8 cellular contexts compared by ENCODE assay signal in genomic region chr17:31318298-31319190, GRCh38. TPM values are rescaled to one million over a fixed set of nuclear protein-coding genes. Genes with fewer than 3 reads are reported as not detected.
A peak's percentile ranks its signal among the peaks of the same experiment; 100 is the strongest.
DNase-seq lines count a peak whose midpoint lies in the region; ATAC-seq, FAIRE-seq and TF ChIP-seq lines count a peak whose summit lies in the region.

No MANE protein-coding gene starts in this region.

- intact Hi-C loops in HepG2 (cut with micrococcal nuclease; ENCODE audit: unreplicated experiment) (no loop called here), Right ventricle myocardium superior (cut with DNase I) (no loop called here), PC-3 (cut with micrococcal nuclease) (loop anchor here (10.0 kb wide), 1 partner anchor 46 kb away; no protein-coding TSS in a partner anchor)
- intact Hi-C loops in activated naive CD4-positive, alpha-beta T cell treated with anti-CD3 and anti-CD28 coated beads for 36 hours (cut with micrococcal nuclease): loop anchor here (2.0 to 5.0 kb wide), 6 partner anchors 176 to 956 kb away; partner anchors contain the start of genes CRLF3 and UTP6

- H3K9me3 Mint-ChIP-seq in activated naive CD4-positive, alpha-beta T cell treated with anti-CD3 and anti-CD28 coated beads for 36 hours: no peaks in the 10 kb centered on the region

- TF ChIP-seq RAD21 in liver (IDR thresholded peaks at IDR 0.05): no peak
- no peak for TF ChIP-seq RAD21 in HepG2 (CRISPR knock-in tag; IDR thresholded peaks at IDR 0.05)

- peaks cover 46% of the 10 kb centered on the region for H3K4me1 Mint-ChIP-seq in activated naive CD4-positive, alpha-beta T cell treated with anti-CD3 and anti-CD28 coated beads for 36 hours (ENCODE audit: low read depth)

- CTCF ChIA-PET in HepG2 (lab: Yijun Ruan, JAX; ENCODE audit: low intra/inter-chr PET ratio, low total read pairs) (no interaction called here), PC-3 (lab: Charles Lee) (no interaction called here)
- CTCF ChIA-PET in activated naive CD4-positive, alpha-beta T cell treated with anti-CD3 and anti-CD28 coated beads for 36 hours (lab: Charles Lee): interaction anchor here (1.0 to 2.3 kb wide), 2 partner anchors 12 to 54 kb away, joined by 3 to 5 read pairs; no protein-coding TSS in a partner anchor

- TF ChIP-seq EP300 in HepG2 (IDR thresholded peaks at IDR 0.05; ENCODE audit: low read depth in 2 of 2, low read length in 2 of 2) (no peak), HepG2 (CRISPR knock-in tag; IDR thresholded peaks at IDR 0.05; ENCODE audit: borderline replicate concordance) (no peak)

- 76% methylated on average over 11 of the region's 11 CpGs for WGBS in liver
- 96% methylated on average over 11 of the region's 11 CpGs for WGBS in HepG2 (ENCODE audit: low lambda C conversion rate)

- no peaks in the 10 kb centered on the region for H3K27me3 Mint-ChIP-seq in activated naive CD4-positive, alpha-beta T cell treated with anti-CD3 and anti-CD28 coated beads for 36 hours (ENCODE audit: low read depth)

- POLR2A ChIA-PET in HepG2 (lab: Yijun Ruan, JAX) (no interaction called here), PC-3 (lab: Charles Lee; ENCODE audit: unreplicated experiment) (no interaction called here)

- peak overlapping the region; percentile 73 for H3K4me3 Mint-ChIP-seq in activated naive CD4-positive, alpha-beta T cell treated with anti-CD3 and anti-CD28 coated beads for 36 hours

- TF ChIP-seq POLR2A in HepG2 (IDR thresholded peaks at IDR 0.05; ENCODE audit: insufficient read depth in 1 of 2, low read depth in 2 of 2, low read length in 2 of 2): no peak

- no peaks in the 10 kb centered on the region for H3K9me3 ChIP-seq in liver (ENCODE audit: control insufficient read depth in 4 of 4, low read length in 3 of 4)
- no peaks in the 10 kb centered on the region for H3K9me3 ChIP-seq in HepG2 (ENCODE audit: low read length)
- no peaks in the 10 kb centered on the region for H3K9me3 ChIP-seq in OCI-LY1 (ENCODE audit: low read length)
- H3K9me3 ChIP-seq in PC-3 (ENCODE audit: low read length): no peaks in the 10 kb centered on the region

- in situ Hi-C loops in HepG2 (cut with HindIII; ENCODE audit: extremely low pct_ligation_motif_present, low pct_unique_long_range_greater_than_20kb): no loop called here

- H3K4me1 ChIP-seq in liver (ENCODE audit: control insufficient read depth in 4 of 4, insufficient read depth in 4 of 4, low read length in 3 of 4) (no peaks in the 10 kb centered on the region), HepG2 (ENCODE audit: insufficient read depth, low read length) (no peaks in the 10 kb centered on the region), OCI-LY1 (ENCODE audit: insufficient read depth, low read length, severe bottlenecking) (peaks cover 69% of the 10 kb centered on the region), PC-3 (ENCODE audit: insufficient read depth, low read length) (peaks cover 30% of the 10 kb centered on the region)

- H3K36me3 Mint-ChIP-seq in activated naive CD4-positive, alpha-beta T cell treated with anti-CD3 and anti-CD28 coated beads for 36 hours (ENCODE audit: low read depth): peaks cover 11% of the 10 kb centered on the region

- H3K4me3 ChIP-seq in liver (ENCODE audit: low read depth in 1 of 3, low read length in 3 of 3) (no peak overlapping the region), HepG2 (replicated peaks in 1 of 3; ENCODE audit: insufficient read depth in 1 of 3, low read depth in 2 of 3, low read length in 3 of 3) (no peak overlapping the region), OCI-LY1 (ENCODE audit: low read depth, low read length, poor library complexity, severe bottlenecking) (peak overlapping the region; percentile 89), PC-3 (ENCODE audit: low read length) (no peak overlapping the region)

- H3K27me3 ChIP-seq in liver (ENCODE audit: control insufficient read depth in 4 of 4, insufficient read depth in 4 of 4, low read length in 3 of 4): no peaks in the 10 kb centered on the region
- H3K27me3 ChIP-seq in HepG2 (ENCODE audit: control insufficient read depth in 1 of 2, insufficient read depth in 2 of 2, low read length in 2 of 2): no peaks in the 10 kb centered on the region
- H3K27me3 ChIP-seq in OCI-LY1 (ENCODE audit: insufficient read depth, low read length): no peaks in the 10 kb centered on the region
- no peaks in the 10 kb centered on the region for H3K27me3 ChIP-seq in PC-3 (ENCODE audit: low read length)

- H3K79me2 ChIP-seq in HepG2 (ENCODE audit: insufficient read depth, low read length): no peaks in the 10 kb centered on the region
- peaks cover 48% of the 10 kb centered on the region for H3K79me2 ChIP-seq in OCI-LY1 (ENCODE audit: insufficient read depth, low read length)
- H3K79me2 ChIP-seq in PC-3 (ENCODE audit: low read length): no peaks in the 10 kb centered on the region

- H3K9me2 ChIP-seq in OCI-LY1 (ENCODE audit: low read depth, low read length): no peaks in the 10 kb centered on the region
- no peaks in the 10 kb centered on the region for H3K9me2 ChIP-seq in PC-3 (replicated peaks; ENCODE audit: low read length)

- H3K27ac Mint-ChIP-seq in activated naive CD4-positive, alpha-beta T cell treated with anti-CD3 and anti-CD28 coated beads for 36 hours: peak overlapping the region; percentile 96

- DNase-seq in HepG2 (ENCODE audit: low spot score) (no peak), Right ventricle myocardium superior (peak; percentile 65), iPS-NIHi11 (ENCODE audit: low spot score) (no peak), PC-3 (no peak)
- peak; percentile 71 for DNase-seq in activated naive CD4-positive, alpha-beta T cell treated with anti-CD3 and anti-CD28 coated beads for 36 hours
- DNase-seq in stimulated activated CD4-positive, alpha-beta T cell treated with anti-CD3 and anti-CD28 coated beads, Interleukin-15, amount 100 ng/mL, for 48 hours (ENCODE audit: low read depth in 2 of 2): peak; percentile 36 to 39

- no peak overlapping the region for H3K4me2 ChIP-seq in HepG2 (ENCODE audit: low read depth, low read length)
- H3K4me2 ChIP-seq in OCI-LY1 (ENCODE audit: low read length): peak overlapping the region; percentile 72
- no peak overlapping the region for H3K4me2 ChIP-seq in PC-3 (ENCODE audit: low read length)

- BruUV-seq in HepG2 (replicated peaks; lab: Mats Ljungman, UMichigan) (no TSS peak), PC-3 (replicated peaks; lab: Mats Ljungman, UMichigan) (no TSS peak)

- H3F3A ChIP-seq in OCI-LY1 (ENCODE audit: insufficient read depth, low read length) (peaks cover 10% of the 10 kb centered on the region), PC-3 (ENCODE audit: low read length, unreplicated experiment) (no peaks in the 10 kb centered on the region)

- TF ChIP-seq CTCF in liver (IDR thresholded peaks at IDR 0.05; ENCODE audit: low read depth, low read length, missing input control) (no peak), HepG2 (CRISPR knock-in tag; IDR thresholded peaks at IDR 0.05) (no peak), OCI-LY1 (IDR thresholded peaks at IDR 0.05; ENCODE audit: low read length) (no peak), PC-3 (conservative IDR thresholded peaks at IDR 0.05; ENCODE audit: low read depth, low read length) (no peak)

- H2AFZ ChIP-seq in HepG2 (ENCODE audit: low read length): no peak overlapping the region
- no peak overlapping the region for H2AFZ ChIP-seq in OCI-LY1 (ENCODE audit: low read length)
- H2AFZ ChIP-seq in PC-3 (ENCODE audit: low read length): no peak overlapping the region

- no peaks in the 10 kb centered on the region for H3K36me3 ChIP-seq in liver (ENCODE audit: control insufficient read depth in 4 of 4, insufficient read depth in 3 of 4, low read depth in 1 of 4, low read length in 3 of 4)
- no peaks in the 10 kb centered on the region; a peak in 1 of 5 replicates for H3K36me3 ChIP-seq in HepG2 (replicated peaks in 1 of 2; ENCODE audit: control insufficient read depth in 1 of 2, insufficient read depth in 2 of 2, low read length in 2 of 2)
- H3K36me3 ChIP-seq in OCI-LY1 (ENCODE audit: insufficient read depth, low read length): peaks cover 34% of the 10 kb centered on the region
- no peaks in the 10 kb centered on the region for H3K36me3 ChIP-seq in PC-3 (ENCODE audit: low read depth, low read length)

- H3K9ac ChIP-seq in liver (ENCODE audit: low read depth in 1 of 2, low read length in 2 of 2): peak overlapping the region; percentile 21 to 27
- no peak overlapping the region for H3K9ac ChIP-seq in HepG2 (ENCODE audit: insufficient read depth, low read depth, low read length)
- peak overlapping the region; percentile 82 for H3K9ac ChIP-seq in OCI-LY1 (ENCODE audit: low read length)
- no peak overlapping the region for H3K9ac ChIP-seq in PC-3 (ENCODE audit: low read length)

- H4K20me1 ChIP-seq in HepG2 (ENCODE audit: insufficient read depth, low read length): no peaks in the 10 kb centered on the region
- H4K20me1 ChIP-seq in OCI-LY1 (ENCODE audit: insufficient read depth, low read length): no peaks in the 10 kb centered on the region
- H4K20me1 ChIP-seq in PC-3 (ENCODE audit: low read length): no peaks in the 10 kb centered on the region

- no peak for FAIRE-seq in HepG2 (lab: Jason Lieb, UNC)

- no peak for ATAC-seq in HepG2
- ATAC-seq in Right ventricle myocardium superior (ENCODE audit: poor library complexity): peak; percentile 90
- ATAC-seq in PC-3: no peak

- H3K27ac ChIP-seq in liver (ENCODE audit: low read depth in 1 of 2, low read length in 2 of 2) (peak overlapping the region; percentile 49 to 57), HepG2 (ENCODE audit: extremely low read length, insufficient read depth, low read length) (no peak overlapping the region), OCI-LY1 (ENCODE audit: low read depth, low read length, poor library complexity, severe bottlenecking) (peak overlapping the region; percentile 98), PC-3 (ENCODE audit: low read length) (no peak overlapping the region)

RNA-seq across cellular contexts. Expression of gene EVI2A, which starts 2.9 kb away (rescaled TPM):
- total RNA-seq in liver: 1 to 10 TPM; 2.1 to 2.8 TPM
- 1 to 10 TPM; 1.1 to 2.0 TPM for polyA plus RNA-seq in liver
- not detected in 2 replicates for total RNA-seq in HepG2 (2016; rRNA removed; fragmentation: Illumina TruSeq; extraction: Trizol)
- not detected in 2 replicates for total RNA-seq in HepG2 (2016; cell fraction: cytosol; rRNA removed; fragmentation: Illumina TruSeq; extraction: Trizol; ENCODE audit: low read depth)
- total RNA-seq in HepG2 (2016; cell fraction: insoluble cytoplasmic fraction; rRNA removed; fragmentation: Illumina TruSeq; extraction: Trizol): not detected in 2 replicates
- total RNA-seq in HepG2 (2016; cell fraction: membrane; rRNA removed; fragmentation: Illumina TruSeq; extraction: Trizol): not detected in 2 replicates
- total RNA-seq in HepG2 (2016; cell fraction: nucleus; rRNA removed; fragmentation: Illumina TruSeq; extraction: Trizol): not detected in 2 replicates
- not detected in 2 replicates for polyA plus RNA-seq in HepG2 (2011; rRNA removed)
- not detected in 2 replicates for polyA plus RNA-seq in HepG2 (2011; cell fraction: cytosol; rRNA removed)
- not detected in 2 replicates for polyA plus RNA-seq in HepG2 (2011; cell fraction: nucleus; rRNA removed)
- polyA plus RNA-seq in HepG2 (2012): not detected in 2 replicates
- not detected in 2 replicates for polyA plus RNA-seq in HepG2 (2016; cell fraction: cytosol; fragmentation: Illumina TruSeq; extraction: Trizol; ENCODE audit: low read depth)
- polyA plus RNA-seq in HepG2 (2016; cell fraction: insoluble cytoplasmic fraction; fragmentation: Illumina TruSeq; extraction: Trizol; ENCODE audit: low read depth): not detected in 2 replicates
- not detected in 2 replicates for polyA plus RNA-seq in HepG2 (2016; cell fraction: membrane; fragmentation: Illumina TruSeq; extraction: Trizol; ENCODE audit: low read depth)
- polyA plus RNA-seq in HepG2 (2016; cell fraction: nucleus; fragmentation: Illumina TruSeq; extraction: Trizol; ENCODE audit: insufficient read depth, low read depth): not detected in 2 replicates
- not detected in 2 replicates for polyA minus RNA-seq in HepG2 (2011; rRNA and poly(A)+ RNA removed; ENCODE audit: low replicate concordance)
- not detected in 2 replicates for polyA minus RNA-seq in HepG2 (2011; cell fraction: cytosol; rRNA and poly(A)+ RNA removed)
- not detected in 2 replicates for polyA minus RNA-seq in HepG2 (2011; cell fraction: nucleus; rRNA and poly(A)+ RNA removed)
- 10 to 100 TPM; 22.0 to 22.5 TPM for total RNA-seq in activated naive CD4-positive, alpha-beta T cell treated with anti-CD3 and anti-CD28 coated beads for 36 hours
- total RNA-seq in Right ventricle myocardium superior: 2.2 TPM
- total RNA-seq in PC-3 (2014; rRNA removed): 0.92 TPM in 1 of 2 replicates, not detected in the other

RNA-seq across cellular contexts. Expression of gene EVI2B, which starts 4.7 kb away (rescaled TPM):
- total RNA-seq in liver (1 to 10 TPM; 2.8 to 3.5 TPM), HepG2 (2016; rRNA removed; fragmentation: Illumina TruSeq; extraction: Trizol) (not detected in 2 replicates), Right ventricle myocardium superior (2.9 TPM), PC-3 (2014; rRNA removed) (0.11 TPM in 1 of 2 replicates, not detected in the other)
- polyA plus RNA-seq in liver (1 to 10 TPM; 4.0 to 5.8 TPM), HepG2 (2011; rRNA removed) (not detected in 2 replicates)
- not detected in 2 replicates for total RNA-seq in HepG2 (2016; cell fraction: cytosol; rRNA removed; fragmentation: Illumina TruSeq; extraction: Trizol; ENCODE audit: low read depth)
- total RNA-seq in HepG2 (2016; cell fraction: insoluble cytoplasmic fraction; rRNA removed; fragmentation: Illumina TruSeq; extraction: Trizol): not detected in 2 replicates
- not detected in 2 replicates for total RNA-seq in HepG2 (2016; cell fraction: membrane; rRNA removed; fragmentation: Illumina TruSeq; extraction: Trizol)
- total RNA-seq in HepG2 (2016; cell fraction: nucleus; rRNA removed; fragmentation: Illumina TruSeq; extraction: Trizol): not detected in 2 replicates
- not detected in 2 replicates for polyA plus RNA-seq in HepG2 (2011; cell fraction: cytosol; rRNA removed)
- polyA plus RNA-seq in HepG2 (2011; cell fraction: nucleus; rRNA removed): not detected in 2 replicates
- not detected in 2 replicates for polyA plus RNA-seq in HepG2 (2012)
- not detected in 2 replicates for polyA plus RNA-seq in HepG2 (2016; cell fraction: cytosol; fragmentation: Illumina TruSeq; extraction: Trizol; ENCODE audit: low read depth)
- polyA plus RNA-seq in HepG2 (2016; cell fraction: insoluble cytoplasmic fraction; fragmentation: Illumina TruSeq; extraction: Trizol; ENCODE audit: low read depth): not detected in 2 replicates
- polyA plus RNA-seq in HepG2 (2016; cell fraction: membrane; fragmentation: Illumina TruSeq; extraction: Trizol; ENCODE audit: low read depth): not detected in 2 replicates
- polyA plus RNA-seq in HepG2 (2016; cell fraction: nucleus; fragmentation: Illumina TruSeq; extraction: Trizol; ENCODE audit: insufficient read depth, low read depth): not detected in 2 replicates
- not detected in 2 replicates for polyA minus RNA-seq in HepG2 (2011; rRNA and poly(A)+ RNA removed; ENCODE audit: low replicate concordance)
- polyA minus RNA-seq in HepG2 (2011; cell fraction: cytosol; rRNA and poly(A)+ RNA removed): not detected in 2 replicates
- polyA minus RNA-seq in HepG2 (2011; cell fraction: nucleus; rRNA and poly(A)+ RNA removed): 0.13 TPM in 1 of 2 replicates, not detected in the other
- 10 to 100 TPM in 1 of 2 experiments, 1 to 10 TPM in 1; 9.9 to 11.4 TPM for total RNA-seq in activated naive CD4-positive, alpha-beta T cell treated with anti-CD3 and anti-CD28 coated beads for 36 hours

RNA-seq across cellular contexts. Expression of gene OMG, which starts 21.5 kb away (rescaled TPM):
- total RNA-seq in liver (under 1 TPM; 0.05 to 0.25 TPM), HepG2 (2016; rRNA removed; fragmentation: Illumina TruSeq; extraction: Trizol) (not detected in 2 replicates), Right ventricle myocardium superior (not detected), PC-3 (2014; rRNA removed) (not detected in 2 replicates)
- polyA plus RNA-seq in liver (1 to 10 TPM in 1 of 2 donors, under 1 TPM in 1; 0.13 to 2.1 TPM), HepG2 (2011; rRNA removed) (not detected in 2 replicates)
- not detected in 2 replicates for total RNA-seq in HepG2 (2016; cell fraction: cytosol; rRNA removed; fragmentation: Illumina TruSeq; extraction: Trizol; ENCODE audit: low read depth)
- not detected in 2 replicates for total RNA-seq in HepG2 (2016; cell fraction: insoluble cytoplasmic fraction; rRNA removed; fragmentation: Illumina TruSeq; extraction: Trizol)
- total RNA-seq in HepG2 (2016; cell fraction: membrane; rRNA removed; fragmentation: Illumina TruSeq; extraction: Trizol): not detected in 2 replicates
- total RNA-seq in HepG2 (2016; cell fraction: nucleus; rRNA removed; fragmentation: Illumina TruSeq; extraction: Trizol): not detected in 2 replicates
- not detected in 2 replicates for polyA plus RNA-seq in HepG2 (2011; cell fraction: cytosol; rRNA removed)
- not detected in 2 replicates for polyA plus RNA-seq in HepG2 (2011; cell fraction: nucleus; rRNA removed)
- 0.24 TPM in 1 of 2 replicates, not detected in the other for polyA plus RNA-seq in HepG2 (2012)
- not detected in 2 replicates for polyA plus RNA-seq in HepG2 (2016; cell fraction: cytosol; fragmentation: Illumina TruSeq; extraction: Trizol; ENCODE audit: low read depth)
- polyA plus RNA-seq in HepG2 (2016; cell fraction: insoluble cytoplasmic fraction; fragmentation: Illumina TruSeq; extraction: Trizol; ENCODE audit: low read depth): not detected in 2 replicates
- not detected in 2 replicates for polyA plus RNA-seq in HepG2 (2016; cell fraction: membrane; fragmentation: Illumina TruSeq; extraction: Trizol; ENCODE audit: low read depth)
- not detected in 2 replicates for polyA plus RNA-seq in HepG2 (2016; cell fraction: nucleus; fragmentation: Illumina TruSeq; extraction: Trizol; ENCODE audit: insufficient read depth, low read depth)
- not detected in 2 replicates for polyA minus RNA-seq in HepG2 (2011; rRNA and poly(A)+ RNA removed; ENCODE audit: low replicate concordance)
- polyA minus RNA-seq in HepG2 (2011; cell fraction: cytosol; rRNA and poly(A)+ RNA removed): not detected in 2 replicates
- 0.37 TPM in 1 of 2 replicates, not detected in the other for polyA minus RNA-seq in HepG2 (2011; cell fraction: nucleus; rRNA and poly(A)+ RNA removed)
- under 1 TPM in 1 of 2 experiments, not detected in 1; 0.10 TPM for total RNA-seq in activated naive CD4-positive, alpha-beta T cell treated with anti-CD3 and anti-CD28 coated beads for 36 hours

Comparison
In these comparisons a context has a peak if more than half of its experiments do, and no peak if none do; other contexts are left out.
1. H3K27ac ChIP-seq: peak in liver (2 of 2) and OCI-LY1 (single experiment); none in HepG2 (single experiment) and PC-3 (single experiment).
2. H3K9ac ChIP-seq: peak in liver (2 of 2) and OCI-LY1 (single experiment); none in HepG2 (single experiment) and PC-3 (single experiment).
3. DNase-seq: peak in activated naive CD4-positive, alpha-beta T cell treated with anti-CD3 and anti-CD28 coated beads for 36 hours (single experiment), Right ventricle myocardium superior (single experiment) and stimulated activated CD4-positive, alpha-beta T cell treated with anti-CD3 and anti-CD28 coated beads, Interleukin-15, amount 100 ng/mL, for 48 hours (2 of 2); none in HepG2 (single experiment), iPS-NIHi11 (single experiment) and PC-3 (single experiment).
4. intact Hi-C loops: an anchor here in activated naive CD4-positive, alpha-beta T cell treated with anti-CD3 and anti-CD28 coated beads for 36 hours (2.0 to 5.0 kb wide) and PC-3 (10.0 kb wide); none called in HepG2 and Right ventricle myocardium superior.